In the genomic region with DNA sequence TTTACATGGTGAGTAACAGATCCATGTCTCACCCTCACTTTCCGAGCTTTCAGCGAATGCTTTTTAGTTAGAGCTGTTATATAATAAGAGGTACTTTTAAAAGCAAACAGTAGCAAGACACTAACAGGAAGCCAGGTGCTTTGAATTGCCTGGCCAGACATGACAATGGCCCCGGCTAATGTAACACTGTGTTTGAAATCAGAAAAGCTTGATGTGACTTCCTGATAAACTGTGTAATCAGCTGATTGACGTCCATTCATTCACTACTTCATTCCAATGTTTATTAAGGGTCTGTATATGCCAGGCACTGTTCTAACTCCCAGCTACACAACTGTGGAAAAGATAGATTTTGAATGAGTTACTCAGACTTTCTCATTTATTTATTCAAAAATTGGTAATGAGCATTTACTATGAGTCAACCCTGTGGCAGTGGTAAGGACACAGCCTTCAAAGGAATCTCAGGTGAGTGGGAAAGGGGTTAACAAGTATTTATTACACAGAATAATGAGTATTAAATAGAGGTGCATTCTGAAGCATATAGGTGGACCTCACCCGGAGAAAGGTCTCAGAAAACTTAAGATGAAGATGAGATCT, we compare ENCODE assay signal across 1 cellular context.
TF ChIP-seq lines count a peak whose summit lies in the region.

No MANE protein-coding gene starts in this region.

TF ChIP-seq in IMR-90, 13 proteins besides CTCF, POLR2A, EP300 and RAD21 (continued from another document):
- TF ChIP-seq, protein P1, sequence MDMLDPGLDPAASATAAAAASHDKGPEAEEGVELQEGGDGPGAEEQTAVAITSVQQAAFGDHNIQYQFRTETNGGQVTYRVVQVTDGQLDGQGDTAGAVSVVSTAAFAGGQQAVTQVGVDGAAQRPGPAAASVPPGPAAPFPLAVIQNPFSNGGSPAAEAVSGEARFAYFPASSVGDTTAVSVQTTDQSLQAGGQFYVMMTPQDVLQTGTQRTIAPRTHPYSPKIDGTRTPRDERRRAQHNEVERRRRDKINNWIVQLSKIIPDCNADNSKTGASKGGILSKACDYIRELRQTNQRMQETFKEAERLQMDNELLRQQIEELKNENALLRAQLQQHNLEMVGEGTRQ (IDR thresholded peaks at IDR 0.05; ENCODE audit: low read depth, low read length) = no peak
- TF ChIP-seq BHLHE40 (IDR thresholded peaks at IDR 0.05; ENCODE audit: low read depth, low read length) = no peak
TF ChIP-seq in IMR-90: peak in this region for 0.
